ENCODE assay signal across 30 cellular contexts in the genomic region with DNA sequence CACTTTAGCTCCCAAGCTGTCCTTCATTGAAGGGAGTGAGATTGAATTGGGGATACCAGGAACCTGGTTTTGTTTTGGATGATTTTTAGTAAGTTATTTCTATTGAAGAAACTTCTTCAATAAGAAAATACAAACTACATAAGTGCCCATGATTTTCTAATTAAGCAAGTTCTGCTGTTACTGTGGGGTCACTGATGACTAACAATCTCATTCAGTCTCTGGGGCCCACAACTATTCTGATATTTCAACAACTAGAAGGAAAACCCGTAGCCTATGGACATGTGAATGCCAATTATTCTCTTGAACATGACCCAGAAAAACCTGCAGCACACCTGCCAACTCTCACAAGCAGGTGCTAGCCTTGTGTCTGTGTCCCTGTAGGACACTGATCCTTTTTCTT.
"Had no signal": no experiment of that assay in that cellular context is flagged by ENCODE, and none has a peak within 500 bp of the region (broad histone marks: within the 10 kb centered on the region; RNA-seq: fewer than 3 reads in every experiment).

No MANE protein-coding gene starts in this region.

- H3K4me2 ChIP-seq: SK-N-SH had no signal

- H3K27ac ChIP-seq: adrenal gland, body of pancreas, breast epithelium, Peyer's patch, SJSA1 had no signal

- H3K4me1 ChIP-seq: adrenal gland, body of pancreas, breast epithelium, Peyer's patch had no signal

- H3K4me3 ChIP-seq: adrenal gland, body of pancreas, breast epithelium, Peyer's patch, SJSA1 had no signal

- H3K9me3 ChIP-seq: Peyer's patch, SK-N-SH had no signal

- ATAC-seq: activated CD4-positive, alpha-beta T cell treated with anti-CD3 and anti-CD28 coated beads for 36 hours; activated CD4-positive, CD25-positive, alpha-beta regulatory T cell treated with anti-CD3 and anti-CD28 coated beads, Interleukin-2, amount 50 U/mL, for 24 hours; activated CD8-positive, alpha-beta T cell treated with anti-CD3 and anti-CD28 coated beads, Interleukin-2, amount 10 ng/mL, durations not matched to agents 7 days and 5 days; body of pancreas; PC-3; WTC11 had no signal

- DNase-seq: activated CD4-positive, alpha-beta T cell treated with anti-CD3 and anti-CD28 coated beads for 36 hours; activated CD4-positive, alpha-beta T cell treated with anti-CD3 and anti-CD28 coated beads, Interleukin-2, amount 10 ng/mL, durations not matched to agents 7 days and 5 days; activated CD4-positive, alpha-beta T cell treated with anti-CD3 and anti-CD28 coated beads, Interleukin-2, amount 50 U/mL, for 48 hours; activated CD8-positive, alpha-beta T cell treated with anti-CD3 and anti-CD28 coated beads, Interleukin-2, amount 10 ng/mL, durations not matched to agents 7 days and 5 days; activated gamma-delta T cell; activated naive CD4-positive, alpha-beta T cell treated with Interleukin-2 at 50 U/mL for 16 hours; activated naive CD8-positive, alpha-beta T cell treated with anti-CD3 and anti-CD28 coated beads, Interleukin-2, amount 10 ng/mL, durations not matched to agents 7 days and 5 days; activated T-cell treated with anti-CD3 and anti-CD28 coated beads, Interleukin-2, amount 50 U/mL, for 24 hours; adrenal gland; body of pancreas; Kasumi-1; KG1; MM.1S; MV-4-11; NCI-H1092; NCI-H1417 treated with DMSO at 0.1 percent for 48 hours; NCI-H187 treated with DMSO at 0.1 percent for 48 hours; NCI-H2171; NCI-H510A treated with DMSO at 0.1 percent for 48 hours; NCI-H526 treated with DMSO at 0.1 percent for 48 hours; NCI-H774; PC-3; Peyer's patch; RPMI8226; SHP77 treated with DMSO at 0.1 percent for 48 hours; SK-N-SH had no signal

- H3K9ac ChIP-seq: SK-N-SH had no signal

- H3K27me3 ChIP-seq: body of pancreas, breast epithelium, Peyer's patch, SJSA1 had no signal

- H3K36me3 ChIP-seq: adrenal gland, breast epithelium, Peyer's patch, SJSA1 had no signal
